1 cellular context compared by ENCODE assay signal in genomic region chr16:12171706-12172105, GRCh38.
TF ChIP-seq lines count a peak whose summit lies in the region.

No MANE protein-coding gene starts in this region.

TF ChIP-seq in IMR-90, 13 proteins besides CTCF, POLR2A, EP300 and RAD21:
- TF ChIP-seq ELK1 (IDR thresholded peaks at IDR 0.05; ENCODE audit: borderline replicate concordance, low read depth, low read length) (no peak), CEBPB (IDR thresholded peaks at IDR 0.05; ENCODE audit: low read depth, low read length) (no peak), FOS (IDR thresholded peaks at IDR 0.05; ENCODE audit: low read depth, low read length) (no peak), MAFK (IDR thresholded peaks at IDR 0.05; ENCODE audit: low read depth, low read length) (no peak), USF2 (IDR thresholded peaks at IDR 0.05; ENCODE audit: low read depth, low read length) (no peak), MAZ (IDR thresholded peaks at IDR 0.05; ENCODE audit: borderline replicate concordance, low read depth, low read length) (no peak), RFX5 (IDR thresholded peaks at IDR 0.05; ENCODE audit: low read depth, low read length) (no peak), CHD1 (IDR thresholded peaks at IDR 0.05; ENCODE audit: low read depth, low read length) (no peak), MXI1 (IDR thresholded peaks at IDR 0.05; ENCODE audit: borderline replicate concordance, low read depth, low read length) (no peak), SMC3 (IDR thresholded peaks at IDR 0.05; ENCODE audit: low read depth, low read length) (no peak), BHLHE40 (IDR thresholded peaks at IDR 0.05; ENCODE audit: low read depth, low read length) (no peak), NFE2L2 (IDR thresholded peaks at IDR 0.05; ENCODE audit: low read depth, low read length) (no peak)
